In genomic region chr4:137602401-137602800, GRCh38 we compare ENCODE assay signal across 15 cellular contexts.
DNase-seq lines count a peak whose midpoint lies in the region; ATAC-seq and TF ChIP-seq lines count a peak whose summit lies in the region.
"Had no signal": no experiment of that assay in that cellular context is flagged by ENCODE, and none has a peak within 500 bp of the region (broad histone marks: within the 10 kb centered on the region; RNA-seq: fewer than 3 reads in every experiment).

No MANE protein-coding gene starts in this region.

- H3K14ac ChIP-seq in neuronal stem cell (ENCODE audit: low read length): no peak overlapping the region

- no peaks in the 10 kb centered on the region for H3K27me3 Mint-ChIP-seq in endodermal cell (ENCODE audit: insufficient read depth)
- H3K27me3 Mint-ChIP-seq: CD4-positive, alpha-beta T cell; IgD-negative memory B cell had no signal

- no peak overlapping the region for H4K91ac ChIP-seq in neuronal stem cell (ENCODE audit: low read depth, low read length, poor library complexity)

- H2BK120ac ChIP-seq in neuronal stem cell (ENCODE audit: low read depth, low read length): no peak overlapping the region

- H3K4me1 Mint-ChIP-seq in endodermal cell: no peaks in the 10 kb centered on the region
- H3K4me1 Mint-ChIP-seq: IgD-negative memory B cell had no signal

- H3K23ac ChIP-seq in neuronal stem cell (ENCODE audit: low read depth, low read length, poor library complexity): no peak overlapping the region

- H2BK5ac ChIP-seq in neuronal stem cell (ENCODE audit: low read length): no peak overlapping the region

- no peak overlapping the region for H3K27ac Mint-ChIP-seq in endodermal cell
- H3K27ac Mint-ChIP-seq: CD4-positive, alpha-beta T cell; GM23338; IgD-negative memory B cell had no signal

- no peaks in the 10 kb centered on the region for H3K9me3 Mint-ChIP-seq in endodermal cell
- H3K9me3 Mint-ChIP-seq: CD4-positive, alpha-beta T cell; GM23338 had no signal

- peak overlapping the region; percentile 0 for H2AFZ ChIP-seq in neuronal stem cell (ENCODE audit: low read length)
- H2AFZ ChIP-seq: GM23338 had no signal

- no peak overlapping the region for H3K18ac ChIP-seq in neuronal stem cell (ENCODE audit: low read length)

- H3K36me3 ChIP-seq in endodermal cell (ENCODE audit: control insufficient read depth, insufficient read depth, low read length) (no peaks in the 10 kb centered on the region), mesodermal cell (ENCODE audit: control insufficient read depth, insufficient read depth, low read length) (no peaks in the 10 kb centered on the region), neuronal stem cell (replicated peaks in 1 of 2; ENCODE audit: control insufficient read depth in 2 of 2, insufficient read depth in 2 of 2, low read length in 2 of 2) (no peaks in the 10 kb centered on the region), aorta (ENCODE audit: control insufficient read depth in 1 of 2, insufficient read depth in 2 of 2, low read length in 1 of 2) (no peaks in the 10 kb centered on the region)

- no peaks in the 10 kb centered on the region for H3K27me3 ChIP-seq in endodermal cell (ENCODE audit: control insufficient read depth, insufficient read depth, low read length, poor library complexity, severe bottlenecking)
- H3K27me3 ChIP-seq in neuronal stem cell (ENCODE audit: control insufficient read depth in 3 of 3, insufficient read depth in 3 of 3, low read depth in 1 of 3, low read length in 3 of 3): no peaks in the 10 kb centered on the region
- H3K27me3 ChIP-seq in aorta (ENCODE audit: control insufficient read depth in 1 of 2, insufficient read depth in 2 of 2, low read length in 1 of 2): no peaks in the 10 kb centered on the region

- no peaks in the 10 kb centered on the region for H3K9me3 ChIP-seq in endodermal cell (ENCODE audit: control insufficient read depth, low read length)
- no peaks in the 10 kb centered on the region for H3K9me3 ChIP-seq in mesodermal cell (ENCODE audit: control insufficient read depth, low read length)
- H3K9me3 ChIP-seq in neuronal stem cell (replicated peaks in 1 of 2; ENCODE audit: control insufficient read depth in 2 of 2, insufficient read depth in 1 of 2, low read depth in 1 of 2, low read length in 2 of 2): no peaks in the 10 kb centered on the region
- no peaks in the 10 kb centered on the region for H3K9me3 ChIP-seq in aorta (ENCODE audit: control insufficient read depth, low read length)

- H3K4me2 ChIP-seq in neuronal stem cell (ENCODE audit: insufficient read depth, low read length, poor library complexity, severe bottlenecking): no peak overlapping the region
- H3K4me2 ChIP-seq: GM23338 had no signal

- H3K9ac ChIP-seq in endodermal cell (ENCODE audit: extremely low read depth, low read length, poor library complexity, severe bottlenecking) (no peak overlapping the region), neuronal stem cell (ENCODE audit: low read depth, low read length, poor library complexity) (no peak overlapping the region)

- H2BK15ac ChIP-seq in neuronal stem cell (ENCODE audit: low read length): no peak overlapping the region

- H3K4me1 ChIP-seq in endodermal cell (ENCODE audit: control insufficient read depth, insufficient read depth, low read length) (no peaks in the 10 kb centered on the region), mesodermal cell (ENCODE audit: control insufficient read depth, insufficient read depth, low read length, poor library complexity, severe bottlenecking) (peaks cover 9% of the 10 kb centered on the region), neuronal stem cell (ENCODE audit: control insufficient read depth in 2 of 2, insufficient read depth in 1 of 2, low read depth in 1 of 2, low read length in 2 of 2) (peaks cover 0 to 17% of the 10 kb centered on the region in 2 donors), aorta (ENCODE audit: control insufficient read depth in 1 of 2, insufficient read depth in 2 of 2, low read length in 2 of 2) (no peaks in the 10 kb centered on the region)

- ATAC-seq in HG02852 (IDR thresholded peaks at IDR 0.05; ENCODE audit: unreplicated experiment) (no peak), aorta (ENCODE audit: low FRiP score) (no peak)
- ATAC-seq: GM23338 had no signal

- H2BK12ac ChIP-seq in neuronal stem cell (ENCODE audit: low read length): no peak overlapping the region

- no peak overlapping the region for H4K8ac ChIP-seq in neuronal stem cell (ENCODE audit: low read depth, low read length)

- intact Hi-C loops in aorta (cut with DNase I): no loop called here

- H3K4me3 ChIP-seq in endodermal cell (ENCODE audit: low read length) (no peak overlapping the region), mesodermal cell (ENCODE audit: extremely low read depth, insufficient read depth, low read length, poor library complexity, severe bottlenecking) (no peak overlapping the region), neuronal stem cell (ENCODE audit: low read length in 2 of 2) (no peak overlapping the region), aorta (ENCODE audit: low read length in 2 of 2) (no peak overlapping the region)
- H3K4me3 ChIP-seq: GM23338 had no signal

- no peaks in the 10 kb centered on the region for H3K36me3 Mint-ChIP-seq in endodermal cell (ENCODE audit: low read depth)
- H3K36me3 Mint-ChIP-seq: IgD-negative memory B cell had no signal

- H3K79me1 ChIP-seq in neuronal stem cell (ENCODE audit: low read depth, low read length): no peaks in the 10 kb centered on the region

- DNase-seq in endodermal cell (no peak), neuronal stem cell (ENCODE audit: low spot score) (no peak), aorta (no peak), AML-193 (lab: John Stamatoyannopoulos, UW) (no peak)
- DNase-seq: ACHN; CD4-positive, alpha-beta T cell; DMS153; DMS79; GDM1; HCEC 1CT had no signal

- WGBS in endodermal cell (ENCODE audit: insufficient coverage in 1 of 2, insufficient read length in 1 of 2), 2 experiments: 87 to 100% methylated on average over 1 of the region's 3 CpGs
- 100% methylated on average over 1 of the region's 3 CpGs; no CpG with 5 or more reads in 1 of the 2 experiments for WGBS in mesodermal cell (ENCODE audit: insufficient coverage in 2 of 2), 2 experiments
- no CpG with 5 or more reads among the region's 3 CpGs for WGBS in neuronal stem cell (ENCODE audit: extremely low coverage in 2 of 2, insufficient read length in 2 of 2, insufficient replicate concordance in 1 of 2), 2 donors
- 51% methylated on average over 3 of the region's 3 CpGs for WGBS in aorta, 2 donors

- H3K4me3 Mint-ChIP-seq in endodermal cell: no peak overlapping the region
- H3K4me3 Mint-ChIP-seq: CD4-positive, alpha-beta T cell; GM23338; IgD-negative memory B cell had no signal

- peak overlapping the region; percentile 60 for H3K27ac ChIP-seq in endodermal cell (ENCODE audit: low read depth, low read length)
- peak overlapping the region; percentile 66 for H3K27ac ChIP-seq in mesodermal cell (ENCODE audit: low read depth, low read length, severe bottlenecking)
- H3K27ac ChIP-seq in neuronal stem cell (replicated peaks; ENCODE audit: low read length): no peak overlapping the region
- no peak overlapping the region for H3K27ac ChIP-seq in aorta (ENCODE audit: low read depth in 1 of 2, low read length in 2 of 2)
- H3K27ac ChIP-seq: C4-2B had no signal

- H2AK5ac ChIP-seq in neuronal stem cell (ENCODE audit: low read depth, low read length): no peak overlapping the region

- TF ChIP-seq CTCF in endodermal cell (conservative IDR thresholded peaks at IDR 0.05): no peak

- H3K4ac ChIP-seq in neuronal stem cell (ENCODE audit: low read length): no peak overlapping the region

Comparison
In these comparisons a context has a peak if more than half of its experiments do, and no peak if none do; other contexts are left out.
1. H3K27ac ChIP-seq: peak in endodermal cell (single experiment) and mesodermal cell (single experiment); none in neuronal stem cell (single experiment) and aorta (0 of 2).